1 cellular context compared by ENCODE assay signal in genomic region chr1:46131727-46132528, GRCh38.
TF ChIP-seq lines count a peak whose summit lies in the region.

No MANE protein-coding gene starts in this region.

TF ChIP-seq in neural cell, 6 proteins besides CTCF, POLR2A, EP300 and RAD21:
- TF ChIP-seq REST (IDR thresholded peaks at IDR 0.05; ENCODE audit: borderline replicate concordance) (peak; percentile 32), SMC3 (conservative IDR thresholded peaks at IDR 0.05; ENCODE audit: poor library complexity) (no peak), POLR2AphosphoS5 (IDR thresholded peaks at IDR 0.05) (peak; percentile 66)
TF ChIP-seq in neural cell: peak in this region for 2.
